ENCODE assay signal across 1 cellular context in genomic region chr12:62957233-62957953, GRCh38.
TF ChIP-seq lines count a peak whose summit lies in the region.

No MANE protein-coding gene starts in this region.

TF ChIP-seq in HepG2, 621 proteins besides CTCF, POLR2A, EP300 and RAD21 (continued from another document and continues in another):
- TF ChIP-seq, protein P1, sequence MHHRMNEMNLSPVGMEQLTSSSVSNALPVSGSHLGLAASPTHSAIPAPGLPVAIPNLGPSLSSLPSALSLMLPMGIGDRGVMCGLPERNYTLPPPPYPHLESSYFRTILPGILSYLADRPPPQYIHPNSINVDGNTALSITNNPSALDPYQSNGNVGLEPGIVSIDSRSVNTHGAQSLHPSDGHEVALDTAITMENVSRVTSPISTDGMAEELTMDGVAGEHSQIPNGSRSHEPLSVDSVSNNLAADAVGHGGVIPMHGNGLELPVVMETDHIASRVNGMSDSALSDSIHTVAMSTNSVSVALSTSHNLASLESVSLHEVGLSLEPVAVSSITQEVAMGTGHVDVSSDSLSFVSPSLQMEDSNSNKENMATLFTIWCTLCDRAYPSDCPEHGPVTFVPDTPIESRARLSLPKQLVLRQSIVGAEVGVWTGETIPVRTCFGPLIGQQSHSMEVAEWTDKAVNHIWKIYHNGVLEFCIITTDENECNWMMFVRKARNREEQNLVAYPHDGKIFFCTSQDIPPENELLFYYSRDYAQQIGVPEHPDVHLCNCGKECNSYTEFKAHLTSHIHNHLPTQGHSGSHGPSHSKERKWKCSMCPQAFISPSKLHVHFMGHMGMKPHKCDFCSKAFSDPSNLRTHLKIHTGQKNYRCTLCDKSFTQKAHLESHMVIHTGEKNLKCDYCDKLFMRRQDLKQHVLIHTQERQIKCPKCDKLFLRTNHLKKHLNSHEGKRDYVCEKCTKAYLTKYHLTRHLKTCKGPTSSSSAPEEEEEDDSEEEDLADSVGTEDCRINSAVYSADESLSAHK (CRISPR knock-in tag; IDR thresholded peaks at IDR 0.05; ENCODE audit: borderline replicate concordance): no peak
- TF ChIP-seq HOMEZ (CRISPR knock-in tag; IDR thresholded peaks at IDR 0.05; ENCODE audit: low read depth): 0 out of 2 replicates have a peak, but pooled peaks have one; percentile 62
- no peak for TF ChIP-seq ZNF441 (CRISPR knock-in tag; IDR thresholded peaks at IDR 0.05; ENCODE audit: borderline replicate concordance)
- TF ChIP-seq ARNT (IDR thresholded peaks at IDR 0.05): no peak
- TF ChIP-seq SAP130 (CRISPR knock-in tag; IDR thresholded peaks at IDR 0.05; ENCODE audit: low read depth): peak; percentile 60
- no peak for TF ChIP-seq ZMYM2 (CRISPR knock-in tag; IDR thresholded peaks at IDR 0.05)
- no peak for TF ChIP-seq ZNF841 (CRISPR knock-in tag; IDR thresholded peaks at IDR 0.05; ENCODE audit: borderline replicate concordance)
- TF ChIP-seq ZNF678 (CRISPR knock-in tag; IDR thresholded peaks at IDR 0.05): no peak
- peak; percentile 82; the same call in 1 of the 2 replicates for TF ChIP-seq SIX4 (CRISPR knock-in tag; IDR thresholded peaks at IDR 0.05)
- TF ChIP-seq MLLT10 (CRISPR knock-in tag; IDR thresholded peaks at IDR 0.05): no peak
- TF ChIP-seq, protein P2, sequence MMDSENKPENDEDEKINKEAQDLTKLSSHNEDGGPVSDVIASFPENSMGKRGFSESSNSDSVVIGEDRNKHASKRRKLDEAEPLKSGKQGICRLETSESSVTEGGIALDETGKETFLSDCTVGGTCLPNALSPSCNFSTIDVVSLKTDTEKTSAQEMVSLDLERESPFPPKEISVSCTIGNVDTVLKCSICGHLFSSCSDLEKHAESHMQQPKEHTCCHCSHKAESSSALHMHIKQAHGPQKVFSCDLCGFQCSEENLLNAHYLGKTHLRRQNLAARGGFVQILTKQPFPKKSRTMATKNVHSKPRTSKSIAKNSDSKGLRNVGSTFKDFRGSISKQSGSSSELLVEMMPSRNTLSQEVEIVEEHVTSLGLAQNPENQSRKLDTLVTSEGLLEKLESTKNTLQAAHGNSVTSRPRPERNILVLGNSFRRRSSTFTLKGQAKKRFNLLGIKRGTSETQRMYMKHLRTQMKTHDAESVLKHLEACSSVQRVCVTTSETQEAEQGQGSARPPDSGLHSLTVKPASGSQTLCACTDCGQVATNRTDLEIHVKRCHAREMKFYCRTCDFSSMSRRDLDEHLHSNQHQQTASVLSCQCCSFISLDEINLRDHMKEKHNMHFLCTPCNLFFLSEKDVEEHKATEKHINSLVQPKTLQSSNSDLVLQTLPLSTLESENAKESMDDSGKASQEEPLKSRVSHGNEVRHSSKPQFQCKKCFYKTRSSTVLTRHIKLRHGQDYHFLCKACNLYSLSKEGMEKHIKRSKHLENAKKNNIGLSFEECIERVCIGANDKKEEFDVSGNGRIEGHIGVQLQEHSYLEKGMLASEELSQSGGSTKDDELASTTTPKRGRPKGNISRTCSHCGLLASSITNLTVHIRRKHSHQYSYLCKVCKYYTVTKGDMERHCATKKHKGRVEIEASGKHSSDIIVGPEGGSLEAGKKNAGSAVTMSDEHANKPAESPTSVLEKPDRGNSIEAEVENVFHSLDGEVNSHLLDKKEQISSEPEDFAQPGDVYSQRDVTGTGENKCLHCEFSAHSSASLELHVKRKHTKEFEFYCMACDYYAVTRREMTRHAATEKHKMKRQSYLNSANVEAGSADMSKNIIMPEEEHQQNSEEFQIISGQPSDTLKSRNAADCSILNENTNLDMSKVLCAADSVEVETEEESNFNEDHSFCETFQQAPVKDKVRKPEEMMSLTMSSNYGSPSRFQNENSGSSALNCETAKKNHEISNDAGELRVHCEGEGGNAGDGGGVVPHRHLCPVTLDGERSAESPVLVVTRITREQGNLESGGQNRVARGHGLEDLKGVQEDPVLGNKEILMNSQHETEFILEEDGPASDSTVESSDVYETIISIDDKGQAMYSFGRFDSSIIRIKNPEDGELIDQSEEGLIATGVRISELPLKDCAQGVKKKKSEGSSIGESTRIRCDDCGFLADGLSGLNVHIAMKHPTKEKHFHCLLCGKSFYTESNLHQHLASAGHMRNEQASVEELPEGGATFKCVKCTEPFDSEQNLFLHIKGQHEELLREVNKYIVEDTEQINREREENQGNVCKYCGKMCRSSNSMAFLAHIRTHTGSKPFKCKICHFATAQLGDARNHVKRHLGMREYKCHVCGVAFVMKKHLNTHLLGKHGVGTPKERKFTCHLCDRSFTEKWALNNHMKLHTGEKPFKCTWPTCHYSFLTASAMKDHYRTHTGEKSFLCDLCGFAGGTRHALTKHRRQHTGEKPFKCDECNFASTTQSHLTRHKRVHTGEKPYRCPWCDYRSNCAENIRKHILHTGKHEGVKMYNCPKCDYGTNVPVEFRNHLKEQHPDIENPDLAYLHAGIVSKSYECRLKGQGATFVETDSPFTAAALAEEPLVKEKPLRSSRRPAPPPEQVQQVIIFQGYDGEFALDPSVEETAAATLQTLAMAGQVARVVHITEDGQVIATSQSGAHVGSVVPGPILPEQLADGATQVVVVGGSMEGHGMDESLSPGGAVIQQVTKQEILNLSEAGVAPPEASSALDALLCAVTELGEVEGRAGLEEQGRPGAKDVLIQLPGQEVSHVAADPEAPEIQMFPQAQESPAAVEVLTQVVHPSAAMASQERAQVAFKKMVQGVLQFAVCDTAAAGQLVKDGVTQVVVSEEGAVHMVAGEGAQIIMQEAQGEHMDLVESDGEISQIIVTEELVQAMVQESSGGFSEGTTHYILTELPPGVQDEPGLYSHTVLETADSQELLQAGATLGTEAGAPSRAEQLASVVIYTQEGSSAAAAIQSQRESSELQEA (CRISPR knock-in tag; IDR thresholded peaks at IDR 0.05; ENCODE audit: not compliant biosample characterization): no peak
- no peak for TF ChIP-seq DBP (CRISPR knock-in tag; IDR thresholded peaks at IDR 0.05; ENCODE audit: not compliant biosample characterization)
- TF ChIP-seq ZNF883 (CRISPR knock-in tag; IDR thresholded peaks at IDR 0.05; ENCODE audit: not compliant biosample characterization): no peak
- TF ChIP-seq, protein P3, sequence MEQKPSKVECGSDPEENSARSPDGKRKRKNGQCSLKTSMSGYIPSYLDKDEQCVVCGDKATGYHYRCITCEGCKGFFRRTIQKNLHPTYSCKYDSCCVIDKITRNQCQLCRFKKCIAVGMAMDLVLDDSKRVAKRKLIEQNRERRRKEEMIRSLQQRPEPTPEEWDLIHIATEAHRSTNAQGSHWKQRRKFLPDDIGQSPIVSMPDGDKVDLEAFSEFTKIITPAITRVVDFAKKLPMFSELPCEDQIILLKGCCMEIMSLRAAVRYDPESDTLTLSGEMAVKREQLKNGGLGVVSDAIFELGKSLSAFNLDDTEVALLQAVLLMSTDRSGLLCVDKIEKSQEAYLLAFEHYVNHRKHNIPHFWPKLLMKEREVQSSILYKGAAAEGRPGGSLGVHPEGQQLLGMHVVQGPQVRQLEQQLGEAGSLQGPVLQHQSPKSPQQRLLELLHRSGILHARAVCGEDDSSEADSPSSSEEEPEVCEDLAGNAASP (CRISPR knock-in tag; IDR thresholded peaks at IDR 0.05; ENCODE audit: borderline replicate concordance): 0 out of 2 replicates have a peak, but pooled peaks have one; percentile 23
- no peak for TF ChIP-seq POLR2AphosphoS5 (IDR thresholded peaks at IDR 0.05; ENCODE audit: low read depth, low read length)
- TF ChIP-seq TAF1 (CRISPR knock-in tag; IDR thresholded peaks at IDR 0.05): no peak
- TF ChIP-seq SMC3 (IDR thresholded peaks at IDR 0.05; ENCODE audit: low read length): no peak
- TF ChIP-seq MYC (CRISPR knock-in tag; IDR thresholded peaks at IDR 0.05; ENCODE audit: borderline replicate concordance): no peak
- no peak for TF ChIP-seq PATZ1 (CRISPR knock-in tag; IDR thresholded peaks at IDR 0.05)
- TF ChIP-seq BCL6 (CRISPR knock-in tag; IDR thresholded peaks at IDR 0.05): peak; percentile 85
- TF ChIP-seq NFE2 (CRISPR knock-in tag; IDR thresholded peaks at IDR 0.05): no peak
- no peak for TF ChIP-seq AHR (CRISPR knock-in tag; IDR thresholded peaks at IDR 0.05)
- no peak for TF ChIP-seq BORCS8-MEF2B (CRISPR knock-in tag; IDR thresholded peaks at IDR 0.05)
- TF ChIP-seq FOXO1 (CRISPR knock-in tag; IDR thresholded peaks at IDR 0.05): 0 out of 2 replicates have a peak, but pooled peaks have one; percentile 33
- peak; percentile 46; the same call in 1 of the 2 replicates for TF ChIP-seq HMG20A (CRISPR knock-in tag; IDR thresholded peaks at IDR 0.05; ENCODE audit: borderline replicate concordance)
- TF ChIP-seq ZNF616 (CRISPR knock-in tag; IDR thresholded peaks at IDR 0.05; ENCODE audit: low read depth): no peak
- no peak for TF ChIP-seq FLYWCH1 (CRISPR knock-in tag; IDR thresholded peaks at IDR 0.05)
- TF ChIP-seq BHLHE40 (IDR thresholded peaks at IDR 0.05; ENCODE audit: low read length): no peak
- TF ChIP-seq TSC22D2 (CRISPR knock-in tag; IDR thresholded peaks at IDR 0.05; ENCODE audit: borderline replicate concordance): no peak
- TF ChIP-seq ZNF768 (CRISPR knock-in tag; IDR thresholded peaks at IDR 0.05): no peak
- no peak for TF ChIP-seq ZZZ3 (CRISPR knock-in tag; IDR thresholded peaks at IDR 0.05; ENCODE audit: borderline replicate concordance)
- TF ChIP-seq ZNF75D (CRISPR knock-in tag; IDR thresholded peaks at IDR 0.05; ENCODE audit: borderline replicate concordance): no peak
- TF ChIP-seq ATRX (CRISPR knock-in tag; IDR thresholded peaks at IDR 0.05; ENCODE audit: borderline replicate concordance): no peak
- peak; percentile 37; the same call in 1 of the 2 replicates for TF ChIP-seq FOXK1 (CRISPR knock-in tag; IDR thresholded peaks at IDR 0.05; ENCODE audit: borderline replicate concordance, low read depth)
- TF ChIP-seq ATF3 (CRISPR knock-in tag; IDR thresholded peaks at IDR 0.05): no peak
- no peak for TF ChIP-seq ZKSCAN1 (IDR thresholded peaks at IDR 0.05; ENCODE audit: low read length)
- TF ChIP-seq KLF6 (CRISPR knock-in tag; IDR thresholded peaks at IDR 0.05): no peak
- no peak for TF ChIP-seq RFXAP (CRISPR knock-in tag; IDR thresholded peaks at IDR 0.05; ENCODE audit: borderline replicate concordance)
- TF ChIP-seq FOXA1 (IDR thresholded peaks at IDR 0.05): no peak
- TF ChIP-seq FOXA1 (CRISPR knock-in tag; IDR thresholded peaks at IDR 0.05): peak; percentile 70
- TF ChIP-seq JUNB (CRISPR knock-in tag; IDR thresholded peaks at IDR 0.05; ENCODE audit: borderline replicate concordance): no peak
- TF ChIP-seq CREB1 (IDR thresholded peaks at IDR 0.05): no peak
- no peak; the same call in 1 of the 2 replicates for TF ChIP-seq CREB1 (CRISPR knock-in tag; IDR thresholded peaks at IDR 0.05)
- no peak for TF ChIP-seq ZC3H4 (CRISPR knock-in tag; IDR thresholded peaks at IDR 0.05; ENCODE audit: borderline replicate concordance)
- TF ChIP-seq CERS6 (CRISPR knock-in tag; IDR thresholded peaks at IDR 0.05): no peak
- TF ChIP-seq, protein P4, sequence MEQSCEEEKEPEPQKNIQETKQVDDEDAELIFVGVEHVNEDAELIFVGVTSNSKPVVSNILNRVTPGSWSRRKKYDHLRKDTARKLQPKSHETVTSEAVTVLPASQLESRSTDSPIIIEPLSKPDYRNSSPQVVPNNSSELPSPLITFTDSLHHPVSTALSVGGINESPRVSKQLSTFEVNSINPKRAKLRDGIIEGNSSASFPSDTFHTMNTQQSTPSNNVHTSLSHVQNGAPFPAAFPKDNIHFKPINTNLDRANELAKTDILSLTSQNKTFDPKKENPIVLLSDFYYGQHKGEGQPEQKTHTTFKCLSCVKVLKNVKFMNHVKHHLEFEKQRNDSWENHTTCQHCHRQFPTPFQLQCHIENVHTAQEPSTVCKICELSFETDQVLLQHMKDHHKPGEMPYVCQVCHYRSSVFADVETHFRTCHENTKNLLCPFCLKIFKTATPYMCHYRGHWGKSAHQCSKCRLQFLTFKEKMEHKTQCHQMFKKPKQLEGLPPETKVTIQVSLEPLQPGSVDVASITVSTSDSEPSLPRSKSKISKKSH (CRISPR knock-in tag; IDR thresholded peaks at IDR 0.05; ENCODE audit: borderline replicate concordance): no peak
- TF ChIP-seq RBM22 (optimal IDR thresholded peaks at IDR 0.05; ENCODE audit: low read length): no peak
- TF ChIP-seq ZNF230 (CRISPR knock-in tag; IDR thresholded peaks at IDR 0.05): no peak
- no peak for TF ChIP-seq NCOR1 (IDR thresholded peaks at IDR 0.05; ENCODE audit: borderline replicate concordance, low read length)
